In the genomic region with DNA sequence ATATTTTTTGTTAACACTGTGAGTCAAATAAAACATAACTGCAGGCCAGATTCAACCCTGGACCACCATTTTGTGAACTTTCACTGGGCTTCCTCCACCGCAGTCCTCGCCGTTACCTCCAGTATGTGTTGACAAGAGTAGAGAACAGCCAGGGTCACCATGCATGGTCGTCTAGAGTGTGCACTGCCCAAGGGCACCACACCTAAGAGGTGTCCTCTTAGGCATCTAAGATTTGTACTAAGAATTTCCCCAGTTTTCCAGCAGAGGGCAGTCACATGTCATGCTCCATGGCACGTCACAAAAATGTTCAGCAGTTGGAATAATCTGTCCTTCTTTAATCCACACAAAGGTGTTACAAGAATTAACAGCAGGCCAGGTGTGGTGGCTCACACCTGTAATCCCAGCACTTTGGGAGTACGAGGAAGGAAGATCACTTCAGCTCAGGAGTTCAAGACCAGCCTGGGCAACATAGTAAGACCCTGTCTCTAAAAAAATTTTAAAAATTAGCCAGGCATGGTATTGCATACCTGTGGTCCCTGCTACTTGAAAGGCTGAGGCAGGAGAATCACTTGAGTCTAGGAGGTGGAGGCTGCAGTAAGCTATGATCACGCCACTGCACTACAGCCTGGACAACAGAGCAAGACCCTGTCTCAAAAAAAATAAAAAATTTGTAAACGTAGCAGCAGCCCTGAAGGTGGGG, we compare ENCODE assay signal across 9 cellular contexts.
A peak's percentile ranks its signal among the peaks of the same experiment; 100 is the strongest.
DNase-seq lines count a peak whose midpoint lies in the region; FAIRE-seq and TF ChIP-seq lines count a peak whose summit lies in the region.
"Had no signal": no experiment of that assay in that cellular context is flagged by ENCODE, and none has a peak within 500 bp of the region (broad histone marks: within the 10 kb centered on the region; RNA-seq: fewer than 3 reads in every experiment).

No MANE protein-coding gene starts in this region.

- peaks cover 14 to 21% of the 10 kb centered on the region in 2 experiments for H3K4me1 Mint-ChIP-seq in H9

- no peaks in the 10 kb centered on the region for H3K27me3 ChIP-seq in H9 (ENCODE audit: insufficient read depth, low read length)

- no peak overlapping the region for H3K9ac ChIP-seq in H9 (ENCODE audit: extremely low read depth, insufficient read length, low read length)

- H3K4ac ChIP-seq in H9 (ENCODE audit: low read depth, low read length), result no peak overlapping the region

- H2BK15ac ChIP-seq in H9 (ENCODE audit: low read depth, low read length), result no peak overlapping the region

- TF ChIP-seq CTCF in H9 (conservative IDR thresholded peaks at IDR 0.05), result peak; percentile 82

- no peaks in the 10 kb centered on the region for H3K79me2 ChIP-seq in H9 (ENCODE audit: insufficient read depth, low read length)

- no peak overlapping the region for H2BK20ac ChIP-seq in H9 (ENCODE audit: low read depth, low read length, poor library complexity, severe bottlenecking)

- DNase-seq in EL (peak; percentile 64), H9 (peak; percentile 41), NCI-H1694 (lab: John Stamatoyannopoulos, UW) (peak; percentile 57), T1000 (lab: John Stamatoyannopoulos, UW) (peak; percentile 9), brain pericyte (ENCODE audit: low read depth, low spot score) (peak; percentile 30), OCI-M2 (lab: John Stamatoyannopoulos, UW; ENCODE audit: unreplicated experiment) (no peak)
- DNase-seq in stimulated activated CD4-positive, alpha-beta T cell treated with anti-CD3 and anti-CD28 coated beads, Interleukin-2, amount 100 ng/mL, for 48 hours, result peak; percentile 29 to 49

- H3K4me1 ChIP-seq in H9 (ENCODE audit: insufficient read depth, low read length), result no peaks in the 10 kb centered on the region

- no peak overlapping the region for H3K18ac ChIP-seq in H9 (ENCODE audit: insufficient read length, low read depth, low read length)

- H3K36me3 Mint-ChIP-seq in H9 (ENCODE audit: insufficient read depth in 1 of 3, low read depth in 3 of 3), result no peaks in the 10 kb centered on the region; a peak in 2 of 7 replicates
- H3K36me3 Mint-ChIP-seq: activated naive CD8-positive, alpha-beta T cell had no signal

- WGBS in H9 (ENCODE audit: extremely low coverage, insufficient read length, low lambda C conversion rate), result no CpG with 5 or more reads among the region's 8 CpGs

- no peaks in the 10 kb centered on the region for H4K20me1 ChIP-seq in H9 (ENCODE audit: control insufficient read depth, insufficient read depth, insufficient read length)

- no peak overlapping the region for H3K27ac ChIP-seq in H9 (ENCODE audit: insufficient read length, low read depth, low read length)

- no peak overlapping the region for H3K56ac ChIP-seq in H9 (ENCODE audit: insufficient read length, low read depth, low read length)

- no peak overlapping the region for H3T11ph ChIP-seq in H9 (ENCODE audit: low read length)

- H3K4me2 ChIP-seq in H9 (ENCODE audit: insufficient read depth, insufficient read length, low read length), result no peak overlapping the region

- no peak overlapping the region for H2BK5ac ChIP-seq in H9 (ENCODE audit: insufficient read length, low read length)

- no peak overlapping the region for H4K5ac ChIP-seq in H9 (ENCODE audit: insufficient read length, low read depth, low read length)

- H2AK5ac ChIP-seq in H9 (ENCODE audit: insufficient read length, low read length), result no peak overlapping the region

- no peak overlapping the region for H4K8ac ChIP-seq in H9 (replicated peaks; ENCODE audit: insufficient read length, low read depth, low read length)

- no peaks in the 10 kb centered on the region for H3K23me2 ChIP-seq in H9 (ENCODE audit: insufficient read length, low read depth, low read length, poor library complexity, severe bottlenecking)

- H2BK120ac ChIP-seq in H9 (ENCODE audit: low read depth, low read length, poor library complexity, severe bottlenecking), result no peak overlapping the region

- peaks cover 18% of the 10 kb centered on the region for H3K27me3 Mint-ChIP-seq in H9 (ENCODE audit: low read depth)

- H3K14ac ChIP-seq in H9 (ENCODE audit: insufficient read depth, low read length), result no peak overlapping the region

- H3K9me3 Mint-ChIP-seq in H9, result peaks cover 0 to 9% of the 10 kb centered on the region in 2 experiments; a peak in 1 of 5 replicates

- H3K27ac Mint-ChIP-seq in H9, result no peak overlapping the region
- H3K27ac Mint-ChIP-seq: activated naive CD8-positive, alpha-beta T cell had no signal

- FAIRE-seq in islet of Langerhans (lab: Jason Lieb, UNC), result peak; percentile 89

- no peaks in the 10 kb centered on the region for H3K9me3 ChIP-seq in H9 (ENCODE audit: control insufficient read depth, low read depth, low read length)

- no peak overlapping the region for H3K23ac ChIP-seq in H9 (ENCODE audit: insufficient read length, low read depth, low read length)

- H4K91ac ChIP-seq in H9 (ENCODE audit: insufficient read length, low read depth, low read length), result no peak overlapping the region

- no peak overlapping the region for H3K4me3 Mint-ChIP-seq in H9
- H3K4me3 Mint-ChIP-seq: activated naive CD8-positive, alpha-beta T cell had no signal

- H2BK12ac ChIP-seq in H9 (ENCODE audit: insufficient read length, low read depth, low read length), result no peak overlapping the region

- no peak overlapping the region for H2AFZ ChIP-seq in H9 (ENCODE audit: low read length)

- H3K79me1 ChIP-seq in H9 (ENCODE audit: insufficient read depth, low read depth, low read length, poor library complexity, severe bottlenecking), result no peaks in the 10 kb centered on the region
